21 cellular contexts compared by ENCODE assay signal in genomic region chr3:115768661-115769060, GRCh38.
"Had no signal": no experiment of that assay in that cellular context is flagged by ENCODE, and none has a peak within 500 bp of the region (broad histone marks: within the 10 kb centered on the region; RNA-seq: fewer than 3 reads in every experiment).

No MANE protein-coding gene starts in this region.

- H3K27me3 ChIP-seq: SJSA1 had no signal

- H3K36me3 ChIP-seq: SJSA1 had no signal

- H3K4me3 ChIP-seq: SJSA1, SK-N-MC had no signal

- H3K9me3 ChIP-seq: SJSA1 had no signal

- DNase-seq: KBM-7, MV-4-11, NCI-H1048, NCI-H1105, NCI-H1417, NCI-H1436 treated with DMSO at 0.1 percent for 48 hours, NCI-H1694, NCI-H1930, NCI-H2081, NCI-H2107, NCI-H345, NCI-H446 treated with DMSO at 0.1 percent for 48 hours, NCI-H510A treated with DMSO at 0.1 percent for 48 hours, NCI-H69, NCI-H774, OCI-M1, Right ventricle myocardium superior, RPMI8226, SIG-M5 had no signal

- H3K27ac ChIP-seq: SJSA1, SK-N-MC had no signal
